Comparison of ENCODE assay signal across 2 cellular contexts in genomic region chr20:33832113-33832853, GRCh38.
A peak's percentile ranks its signal among the peaks of the same experiment; 100 is the strongest.
TF ChIP-seq lines count a peak whose summit lies in the region.

No MANE protein-coding gene starts in this region.

TF ChIP-seq in WTC11, 78 proteins besides CTCF, POLR2A, EP300 and RAD21 (continued from another document and continues in another):
- TF ChIP-seq, protein P1, sequence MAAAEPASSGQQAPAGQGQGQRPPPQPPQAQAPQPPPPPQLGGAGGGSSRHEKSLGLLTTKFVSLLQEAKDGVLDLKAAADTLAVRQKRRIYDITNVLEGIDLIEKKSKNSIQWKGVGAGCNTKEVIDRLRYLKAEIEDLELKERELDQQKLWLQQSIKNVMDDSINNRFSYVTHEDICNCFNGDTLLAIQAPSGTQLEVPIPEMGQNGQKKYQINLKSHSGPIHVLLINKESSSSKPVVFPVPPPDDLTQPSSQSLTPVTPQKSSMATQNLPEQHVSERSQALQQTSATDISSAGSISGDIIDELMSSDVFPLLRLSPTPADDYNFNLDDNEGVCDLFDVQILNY (CRISPR knock-in tag; IDR thresholded peaks at IDR 0.05), result no peak
- TF ChIP-seq ARID4B (CRISPR knock-in tag; IDR thresholded peaks at IDR 0.05; ENCODE audit: borderline replicate concordance), result no peak
- TF ChIP-seq, protein P2, sequence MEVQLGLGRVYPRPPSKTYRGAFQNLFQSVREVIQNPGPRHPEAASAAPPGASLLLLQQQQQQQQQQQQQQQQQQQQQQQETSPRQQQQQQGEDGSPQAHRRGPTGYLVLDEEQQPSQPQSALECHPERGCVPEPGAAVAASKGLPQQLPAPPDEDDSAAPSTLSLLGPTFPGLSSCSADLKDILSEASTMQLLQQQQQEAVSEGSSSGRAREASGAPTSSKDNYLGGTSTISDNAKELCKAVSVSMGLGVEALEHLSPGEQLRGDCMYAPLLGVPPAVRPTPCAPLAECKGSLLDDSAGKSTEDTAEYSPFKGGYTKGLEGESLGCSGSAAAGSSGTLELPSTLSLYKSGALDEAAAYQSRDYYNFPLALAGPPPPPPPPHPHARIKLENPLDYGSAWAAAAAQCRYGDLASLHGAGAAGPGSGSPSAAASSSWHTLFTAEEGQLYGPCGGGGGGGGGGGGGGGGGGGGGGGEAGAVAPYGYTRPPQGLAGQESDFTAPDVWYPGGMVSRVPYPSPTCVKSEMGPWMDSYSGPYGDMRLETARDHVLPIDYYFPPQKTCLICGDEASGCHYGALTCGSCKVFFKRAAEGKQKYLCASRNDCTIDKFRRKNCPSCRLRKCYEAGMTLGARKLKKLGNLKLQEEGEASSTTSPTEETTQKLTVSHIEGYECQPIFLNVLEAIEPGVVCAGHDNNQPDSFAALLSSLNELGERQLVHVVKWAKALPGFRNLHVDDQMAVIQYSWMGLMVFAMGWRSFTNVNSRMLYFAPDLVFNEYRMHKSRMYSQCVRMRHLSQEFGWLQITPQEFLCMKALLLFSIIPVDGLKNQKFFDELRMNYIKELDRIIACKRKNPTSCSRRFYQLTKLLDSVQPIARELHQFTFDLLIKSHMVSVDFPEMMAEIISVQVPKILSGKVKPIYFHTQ (CRISPR knock-in tag; IDR thresholded peaks at IDR 0.05), result no peak
- TF ChIP-seq ZNF281 (CRISPR knock-in tag; IDR thresholded peaks at IDR 0.05), result no peak
- TF ChIP-seq MXD4 (CRISPR knock-in tag; IDR thresholded peaks at IDR 0.05; ENCODE audit: borderline replicate concordance), result no peak
- TF ChIP-seq NFATC4 (CRISPR knock-in tag; IDR thresholded peaks at IDR 0.05), result no peak

TF ChIP-seq in neural cell, 6 proteins besides CTCF, POLR2A, EP300 and RAD21 (continued from another document):
- peak; percentile 47 for TF ChIP-seq REST (IDR thresholded peaks at IDR 0.05; ENCODE audit: borderline replicate concordance)
TF ChIP-seq in neural cell: peak in this region for 1.
